In genomic region chr5:166716856-166717492, GRCh38 we compare ENCODE assay signal across 21 cellular contexts.
DNase-seq lines count a peak whose midpoint lies in the region; TF ChIP-seq lines count a peak whose summit lies in the region.
"Had no signal": no experiment of that assay in that cellular context is flagged by ENCODE, and none has a peak within 500 bp of the region (broad histone marks: within the 10 kb centered on the region; RNA-seq: fewer than 3 reads in every experiment).

No MANE protein-coding gene starts in this region.

- no peaks in the 10 kb centered on the region for H3K27me3 Mint-ChIP-seq in mesothelial cell of epicardium (ENCODE audit: low read depth)
- H3K27me3 Mint-ChIP-seq: IgD-negative memory B cell had no signal

- H3K4me3 Mint-ChIP-seq in mesothelial cell of epicardium = no peak overlapping the region
- H3K4me3 Mint-ChIP-seq: IgD-negative memory B cell had no signal

- H3K4me1 Mint-ChIP-seq in mesothelial cell of epicardium = no peaks in the 10 kb centered on the region

- H3K9me3 Mint-ChIP-seq in mesothelial cell of epicardium = peaks cover 13% of the 10 kb centered on the region

- no peak overlapping the region for H3K27ac Mint-ChIP-seq in mesothelial cell of epicardium
- H3K27ac Mint-ChIP-seq: IgD-negative memory B cell had no signal

- no peaks in the 10 kb centered on the region for H3K36me3 ChIP-seq in kidney epithelial cell (ENCODE audit: control insufficient read depth, insufficient read depth, low read length)
- H3K36me3 ChIP-seq: SJCRH30 had no signal

- no peak for TF ChIP-seq CTCF in kidney epithelial cell (IDR thresholded peaks at IDR 0.05; ENCODE audit: insufficient read depth, low read length, poor library complexity, severe bottlenecking)
- no peak for TF ChIP-seq CTCF in mesothelial cell of epicardium (IDR thresholded peaks at IDR 0.05; ENCODE audit: unreplicated experiment)

- DNase-seq in NCI-H345 (lab: John Stamatoyannopoulos, UW) (peak; percentile 8), NCI-H345 treated with DMSO at 0.1 percent for 48 hours (lab: John Stamatoyannopoulos, UW; ENCODE audit: unreplicated experiment) (no peak), NCI-H69 (lab: John Stamatoyannopoulos, UW) (peak; percentile 29), kidney epithelial cell (ENCODE audit: low read depth) (peak; percentile 53), renal cortical epithelial cell (ENCODE audit: low read depth) (peak; percentile 86), NCI-H187 (lab: John Stamatoyannopoulos, UW) (no peak), 8988T (no peak), mesothelial cell of epicardium (ENCODE audit: low spot score in 2 of 2, unreplicated experiment in 2 of 2) (no peak)
- DNase-seq: C1 segment of cervical spinal cord, EL, Kasumi-1, MM.1S, NCI-H1436, NCI-H2029 treated with DMSO at 0.1 percent for 48 hours, NCI-H2171 treated with DMSO at 0.1 percent for 48 hours, NCI-H510A, OCI-M1, RPMI8226, SJCRH30 had no signal

- no peaks in the 10 kb centered on the region for H3K27me3 ChIP-seq in kidney epithelial cell (ENCODE audit: control insufficient read depth, insufficient read depth, low read length)
- H3K27me3 ChIP-seq: SJCRH30 had no signal

- H3K36me3 Mint-ChIP-seq in mesothelial cell of epicardium = no peaks in the 10 kb centered on the region
- H3K36me3 Mint-ChIP-seq: IgD-negative memory B cell had no signal

- H3K4me3 ChIP-seq in kidney epithelial cell (ENCODE audit: low read depth, low read length) = no peak overlapping the region
- H3K4me3 ChIP-seq: A549, SJCRH30 had no signal

Comparison
In these comparisons a context has a peak if more than half of its experiments do, and no peak if none do; other contexts are left out.
1. DNase-seq: peak in NCI-H345 (single experiment), NCI-H69 (single experiment), kidney epithelial cell (single experiment) and renal cortical epithelial cell (single experiment); none in NCI-H345 treated with DMSO at 0.1 percent for 48 hours (single experiment), NCI-H187 (0 of 2), 8988T (single experiment) and mesothelial cell of epicardium (0 of 2).